In the genomic region with DNA sequence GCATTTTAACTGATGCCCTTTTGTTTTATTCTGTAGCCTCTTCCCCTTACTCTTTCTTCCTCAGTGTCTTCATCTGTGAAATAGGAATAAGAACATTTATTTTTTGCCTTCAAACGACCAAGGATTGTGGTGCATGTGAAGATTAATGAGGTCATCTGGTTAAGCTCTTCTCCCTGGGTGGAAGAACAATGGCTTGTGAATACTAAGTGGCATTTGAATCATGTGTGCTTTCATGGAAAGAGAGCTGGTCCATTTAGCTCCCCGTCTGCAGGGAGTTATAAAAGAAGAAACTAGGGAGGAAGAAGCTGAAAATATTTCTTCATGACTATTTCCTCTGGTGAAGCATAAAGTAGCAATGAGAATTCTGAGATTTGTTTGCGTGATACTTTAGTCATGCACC, we compare ENCODE assay signal across 29 cellular contexts.
"Had no signal": no experiment of that assay in that cellular context is flagged by ENCODE, and none has a peak within 500 bp of the region (broad histone marks: within the 10 kb centered on the region; RNA-seq: fewer than 3 reads in every experiment).

No MANE protein-coding gene starts in this region.

- H3K27me3 Mint-ChIP-seq: central memory CD8-positive, alpha-beta T cell; effector memory CD8-positive, alpha-beta T cell; T-cell had no signal

- H3K4me1 ChIP-seq: esophagus squamous epithelium, pancreas, psoas muscle, stomach, suprapubic skin had no signal

- DNase-seq: activated CD4-positive, alpha-beta T cell treated with anti-CD3 and anti-CD28 coated beads for 1 hour; activated CD4-positive, alpha-beta T cell treated with anti-CD3 and anti-CD28 coated beads, Interleukin-2, amount 50 U/mL, for 1 hour; activated CD8-positive, alpha-beta T cell treated with anti-CD3 and anti-CD28 coated beads, Interleukin-2, amount 10 ng/mL, durations not matched to agents 7 days and 5 days; activated gamma-delta T cell treated with Interleukin-2 at 50 U/mL for 16 hours; aorta; dorsolateral prefrontal cortex; effector memory CD8-positive, alpha-beta T cell; esophagus squamous epithelium; foreskin fibroblast; left ventricle myocardium inferior; mammary epithelial cell; midbrain; natural killer cell; pancreas; psoas muscle; stimulated activated CD4-positive, alpha-beta T cell treated with anti-CD3 and anti-CD28 coated beads, Interleukin-1b, Interleukin-23, amount 100 ng/mL, for 48 hours; stomach; T-cell; WERI-Rb-1 had no signal

- H2AFZ ChIP-seq: hepatocyte had no signal

- H3K27ac ChIP-seq: dorsolateral prefrontal cortex, esophagus squamous epithelium, hepatocyte, left ventricle myocardium inferior, neutrophil, pancreas, psoas muscle, stomach, suprapubic skin, tibial nerve, WERI-Rb-1 had no signal

- H3K9me3 Mint-ChIP-seq: activated naive CD4-positive, alpha-beta T cell treated with anti-CD3 and anti-CD28 coated beads, Interleukin-2, amount 50 U/mL, for 24 hours; activated T-helper 1 cell treated with anti-CD3 and anti-CD28 coated beads, Interleukin-12 subunit alpha, Interleukin-12 subunit beta, Interleukin-2, Interleukin-4 antibody, amounts not matched to agents 30 ng/mL and 10 ng/mL and 1 ng/mL, durations not matched to agents 14 hours and 24 hours and 36 hours; effector memory CD8-positive, alpha-beta T cell; stimulated activated effector memory CD8-positive, alpha-beta T cell treated with anti-CD3 and anti-CD28 coated beads, Interleukin-12 subunit alpha, Interleukin-12 subunit beta, amount 100 ng/mL, for 72 hours; T-cell; T-helper 2 cell treated with Interferon-gamma antibody and Interleukin-4, amounts not matched to agents 5 μg/mL and 100 μg/mL, for 36 hours had no signal

- H3K4me1 Mint-ChIP-seq: activated naive CD4-positive, alpha-beta T cell treated with anti-CD3 and anti-CD28 coated beads, Interleukin-2, amount 50 U/mL, for 24 hours; central memory CD8-positive, alpha-beta T cell; natural killer cell; stimulated activated effector memory CD8-positive, alpha-beta T cell treated with anti-CD3 and anti-CD28 coated beads, Interleukin-12 subunit alpha, Interleukin-12 subunit beta, amount 100 ng/mL, for 72 hours; T-cell had no signal

- H3K4me2 ChIP-seq: hepatocyte had no signal

- H3K9me3 ChIP-seq: esophagus squamous epithelium, left ventricle myocardium inferior, neutrophil, pancreas, psoas muscle, stomach, suprapubic skin, tibial nerve had no signal

- H3K36me3 Mint-ChIP-seq: activated naive CD4-positive, alpha-beta T cell treated with anti-CD3 and anti-CD28 coated beads, Interleukin-2, amount 50 U/mL, for 24 hours; natural killer cell; stimulated activated effector memory CD8-positive, alpha-beta T cell treated with anti-CD3 and anti-CD28 coated beads, Interleukin-12 subunit alpha, Interleukin-12 subunit beta, amount 100 ng/mL, for 72 hours; T-cell had no signal

- H3K27ac Mint-ChIP-seq: activated CD8-positive, alpha-beta T cell treated with anti-CD3 and anti-CD28 coated beads, Interleukin-2, amount 10 ng/mL, durations not matched to agents 7 days and 5 days; activated naive CD4-positive, alpha-beta T cell treated with anti-CD3 and anti-CD28 coated beads, Interleukin-2, amount 50 U/mL, for 24 hours; activated T-helper 1 cell treated with anti-CD3 and anti-CD28 coated beads, Interleukin-12 subunit alpha, Interleukin-12 subunit beta, Interleukin-2, Interleukin-4 antibody, amounts not matched to agents 30 ng/mL and 10 ng/mL and 1 ng/mL, durations not matched to agents 14 hours and 24 hours and 36 hours; effector memory CD8-positive, alpha-beta T cell; natural killer cell; stimulated activated effector memory CD8-positive, alpha-beta T cell treated with anti-CD3 and anti-CD28 coated beads, Interleukin-12 subunit alpha, Interleukin-12 subunit beta, amount 100 ng/mL, for 72 hours; T-cell; T-helper 2 cell treated with Interferon-gamma antibody and Interleukin-4, amounts not matched to agents 5 μg/mL and 100 μg/mL, for 36 hours had no signal

- H3K4me3 Mint-ChIP-seq: activated CD8-positive, alpha-beta T cell treated with anti-CD3 and anti-CD28 coated beads, Interleukin-2, amount 10 ng/mL, durations not matched to agents 7 days and 5 days; activated naive CD4-positive, alpha-beta T cell treated with anti-CD3 and anti-CD28 coated beads, Interleukin-2, amount 50 U/mL, for 24 hours; activated T-helper 1 cell treated with anti-CD3 and anti-CD28 coated beads, Interleukin-12 subunit alpha, Interleukin-12 subunit beta, Interleukin-2, Interleukin-4 antibody, amounts not matched to agents 30 ng/mL and 10 ng/mL and 1 ng/mL, durations not matched to agents 14 hours and 24 hours and 36 hours; central memory CD8-positive, alpha-beta T cell; effector memory CD8-positive, alpha-beta T cell; natural killer cell; stimulated activated effector memory CD8-positive, alpha-beta T cell treated with anti-CD3 and anti-CD28 coated beads, Interleukin-12 subunit alpha, Interleukin-12 subunit beta, amount 100 ng/mL, for 72 hours; T-cell; T-helper 2 cell treated with Interferon-gamma antibody and Interleukin-4, amounts not matched to agents 5 μg/mL and 100 μg/mL, for 36 hours had no signal

- H3K27me3 ChIP-seq: dorsolateral prefrontal cortex, esophagus squamous epithelium, hepatocyte, neutrophil, pancreas, stomach, suprapubic skin, tibial nerve had no signal

- H3K36me3 ChIP-seq: esophagus squamous epithelium, left ventricle myocardium inferior, neutrophil, pancreas, stomach, suprapubic skin, tibial nerve, WERI-Rb-1 had no signal

- ATAC-seq: activated CD8-positive, alpha-beta T cell treated with anti-CD3 and anti-CD28 coated beads, Interleukin-2, amount 10 ng/mL, durations not matched to agents 7 days and 5 days; effector memory CD8-positive, alpha-beta T cell; natural killer cell; pancreas; psoas muscle; stimulated activated effector memory CD8-positive, alpha-beta T cell treated with anti-CD3 and anti-CD28 coated beads, Interleukin-12 subunit alpha, Interleukin-12 subunit beta, amount 100 ng/mL, for 72 hours; T-cell had no signal

- FAIRE-seq: colon, pancreas had no signal

- H3K4me3 ChIP-seq: dorsolateral prefrontal cortex, esophagus squamous epithelium, hepatocyte, left ventricle myocardium inferior, pancreas, psoas muscle, stomach, suprapubic skin, tibial nerve had no signal
